In genomic region chr11:8810331-8811301, GRCh38 we compare ENCODE assay signal across 1 cellular context.
A peak's percentile ranks its signal among the peaks of the same experiment; 100 is the strongest.
TF ChIP-seq lines count a peak whose summit lies in the region.

No MANE protein-coding gene starts in this region.

TF ChIP-seq in HepG2, 621 proteins besides CTCF, POLR2A, EP300 and RAD21 (continued from another document and continues in another):
- TF ChIP-seq SNAPC4 (CRISPR knock-in tag; IDR thresholded peaks at IDR 0.05), result no peak
- TF ChIP-seq MIXL1 (CRISPR knock-in tag; IDR thresholded peaks at IDR 0.05), result no peak
- no peak for TF ChIP-seq YEATS4 (CRISPR knock-in tag; IDR thresholded peaks at IDR 0.05; ENCODE audit: borderline replicate concordance)
- no peak for TF ChIP-seq ZNF546 (CRISPR knock-in tag; conservative IDR thresholded peaks at IDR 0.05)
- TF ChIP-seq HMGXB4 (CRISPR knock-in tag; IDR thresholded peaks at IDR 0.05; ENCODE audit: borderline replicate concordance in 1 of 2, low read depth in 1 of 2), result peak in 1 of 2 experiments; percentile 21; a peak in 2 of 4 replicates
- TF ChIP-seq ZNF513 (CRISPR knock-in tag; conservative IDR thresholded peaks at IDR 0.05), result no peak
- TF ChIP-seq NFE2L2 (IDR thresholded peaks at IDR 0.05; ENCODE audit: low read length), result no peak
- 0 out of 2 replicates have a peak, but pooled peaks have one; percentile 43 for TF ChIP-seq ZNF501 (CRISPR knock-in tag; IDR thresholded peaks at IDR 0.05)
- TF ChIP-seq ZNF451 (CRISPR knock-in tag; IDR thresholded peaks at IDR 0.05), result no peak
- no peak for TF ChIP-seq ATF5 (CRISPR knock-in tag; IDR thresholded peaks at IDR 0.05; ENCODE audit: low read depth)
- TF ChIP-seq THAP8 (CRISPR knock-in tag; IDR thresholded peaks at IDR 0.05; ENCODE audit: borderline replicate concordance), result no peak
- no peak for TF ChIP-seq PRDM10 (CRISPR knock-in tag; IDR thresholded peaks at IDR 0.05; ENCODE audit: low read depth)
- no peak for TF ChIP-seq PHF8 (CRISPR knock-in tag; IDR thresholded peaks at IDR 0.05)
- no peak; the same call in 1 of the 2 replicates for TF ChIP-seq SRY (CRISPR knock-in tag; IDR thresholded peaks at IDR 0.05)
- TF ChIP-seq ZNF605 (CRISPR knock-in tag; IDR thresholded peaks at IDR 0.05), result 0 out of 2 replicates have a peak, but pooled peaks have one; percentile 0
- TF ChIP-seq NFYC (CRISPR knock-in tag; IDR thresholded peaks at IDR 0.05), result no peak
- no peak for TF ChIP-seq CREBL2 (CRISPR knock-in tag; IDR thresholded peaks at IDR 0.05; ENCODE audit: borderline replicate concordance)
- no peak for TF ChIP-seq ZNF615 (CRISPR knock-in tag; IDR thresholded peaks at IDR 0.05; ENCODE audit: borderline replicate concordance)
- TF ChIP-seq RARA (CRISPR knock-in tag; IDR thresholded peaks at IDR 0.05), result no peak
- no peak for TF ChIP-seq CEBPG (CRISPR knock-in tag; IDR thresholded peaks at IDR 0.05)
- TF ChIP-seq CHCHD3 (CRISPR knock-in tag; IDR thresholded peaks at IDR 0.05), result no peak
- TF ChIP-seq SP140L (CRISPR knock-in tag; IDR thresholded peaks at IDR 0.05; ENCODE audit: borderline replicate concordance), result no peak
- no peak for TF ChIP-seq FOXC1 (CRISPR knock-in tag; IDR thresholded peaks at IDR 0.05; ENCODE audit: borderline replicate concordance)
- TF ChIP-seq HMGXB3 (CRISPR knock-in tag; IDR thresholded peaks at IDR 0.05; ENCODE audit: borderline replicate concordance), result no peak
- no peak for TF ChIP-seq GMEB2 (CRISPR knock-in tag; IDR thresholded peaks at IDR 0.05; ENCODE audit: low read depth)
- TF ChIP-seq ZNF12 (CRISPR knock-in tag; IDR thresholded peaks at IDR 0.05), result no peak
- TF ChIP-seq GZF1 (CRISPR knock-in tag; IDR thresholded peaks at IDR 0.05), result 0 out of 2 replicates have a peak, but pooled peaks have one; percentile 39
- no peak for TF ChIP-seq FLYWCH1 (CRISPR knock-in tag; IDR thresholded peaks at IDR 0.05)
- TF ChIP-seq ZBTB3 (CRISPR knock-in tag; IDR thresholded peaks at IDR 0.05; ENCODE audit: borderline replicate concordance, low read depth), result no peak
- no peak for TF ChIP-seq KAT7 (CRISPR knock-in tag; IDR thresholded peaks at IDR 0.05; ENCODE audit: borderline replicate concordance)
- no peak for TF ChIP-seq ZNF616 (CRISPR knock-in tag; IDR thresholded peaks at IDR 0.05; ENCODE audit: low read depth)
- TF ChIP-seq TOPORS (CRISPR knock-in tag; IDR thresholded peaks at IDR 0.05), result no peak
- TF ChIP-seq ZNF7 (CRISPR knock-in tag; IDR thresholded peaks at IDR 0.05), result no peak
- no peak for TF ChIP-seq ZNF143 (CRISPR knock-in tag; IDR thresholded peaks at IDR 0.05)
- no peak for TF ChIP-seq STAT5B (CRISPR knock-in tag; IDR thresholded peaks at IDR 0.05)
- peak; percentile 27; the same call in 1 of the 2 replicates for TF ChIP-seq CCDC6 (CRISPR knock-in tag; IDR thresholded peaks at IDR 0.05)
- no peak for TF ChIP-seq FOXP1 (IDR thresholded peaks at IDR 0.05)
- TF ChIP-seq FOXP1 (CRISPR knock-in tag; IDR thresholded peaks at IDR 0.05), result no peak
- no peak for TF ChIP-seq FOXJ3 (CRISPR knock-in tag; IDR thresholded peaks at IDR 0.05; ENCODE audit: borderline replicate concordance)
- no peak for TF ChIP-seq SETDB1 (CRISPR knock-in tag; IDR thresholded peaks at IDR 0.05; ENCODE audit: borderline replicate concordance)
- no peak for TF ChIP-seq ZNF557 (CRISPR knock-in tag; IDR thresholded peaks at IDR 0.05)
- TF ChIP-seq CENPBD1 (CRISPR knock-in tag; IDR thresholded peaks at IDR 0.05; ENCODE audit: borderline replicate concordance, low read depth), result no peak
- TF ChIP-seq TBL1XR1 (IDR thresholded peaks at IDR 0.05; ENCODE audit: borderline replicate concordance, low read length, partially characterized antibody), result no peak
- TF ChIP-seq ZSCAN25 (CRISPR knock-in tag; IDR thresholded peaks at IDR 0.05), result no peak
- no peak for TF ChIP-seq NR2F1 (CRISPR knock-in tag; IDR thresholded peaks at IDR 0.05)
